ENCODE assay signal across 1 cellular context in genomic region chr10:129894721-129895120, GRCh38.
TF ChIP-seq lines count a peak whose summit lies in the region.

No MANE protein-coding gene starts in this region.

TF ChIP-seq in H1, 55 proteins besides CTCF, POLR2A, EP300 and RAD21 (continued from another document):
- no peak for TF ChIP-seq CHD7 (IDR thresholded peaks at IDR 0.05; ENCODE audit: insufficient replicate concordance, low read length)
- no peak for TF ChIP-seq CHD1 (IDR thresholded peaks at IDR 0.05; ENCODE audit: low read depth, low read length)
TF ChIP-seq in H1: peak in this region for 0.
